In the genomic region with DNA sequence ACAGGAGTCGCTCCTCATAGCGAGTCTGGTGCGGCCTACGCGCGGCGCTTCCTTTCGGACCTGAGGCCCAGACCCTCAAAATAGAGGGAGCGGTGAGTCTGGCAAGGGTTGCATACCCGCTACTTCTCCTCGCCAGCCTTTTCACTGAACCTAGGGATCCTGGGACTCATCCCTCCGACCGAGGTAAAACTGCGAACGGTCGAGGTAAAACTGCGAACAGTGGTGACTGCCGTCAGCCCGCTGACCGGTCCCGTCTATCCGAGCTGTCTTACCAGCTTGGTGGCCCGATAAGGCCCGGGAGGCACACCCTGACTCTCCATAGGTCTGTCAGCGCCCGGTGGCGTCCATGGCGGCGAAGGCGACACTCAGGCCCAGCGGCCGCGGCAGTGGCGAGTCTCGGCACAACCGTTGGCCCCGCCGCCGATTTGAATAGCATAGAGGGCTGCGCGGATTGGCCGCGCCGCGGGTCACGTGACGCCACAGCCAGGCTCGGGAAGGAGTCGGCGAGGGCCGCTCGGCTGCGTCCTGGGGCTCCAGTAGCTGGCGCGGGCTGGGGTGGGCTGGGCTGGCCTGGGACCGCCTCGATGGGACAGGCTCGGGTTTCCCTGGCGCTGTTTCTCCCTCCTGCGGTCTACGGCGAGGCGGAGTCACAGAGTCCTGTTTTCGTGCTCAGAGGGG, we compare ENCODE assay signal across 1 cellular context.
A peak's percentile ranks its signal among the peaks of the same experiment; 100 is the strongest.
TF ChIP-seq lines count a peak whose summit lies in the region.

A gene with protein sequence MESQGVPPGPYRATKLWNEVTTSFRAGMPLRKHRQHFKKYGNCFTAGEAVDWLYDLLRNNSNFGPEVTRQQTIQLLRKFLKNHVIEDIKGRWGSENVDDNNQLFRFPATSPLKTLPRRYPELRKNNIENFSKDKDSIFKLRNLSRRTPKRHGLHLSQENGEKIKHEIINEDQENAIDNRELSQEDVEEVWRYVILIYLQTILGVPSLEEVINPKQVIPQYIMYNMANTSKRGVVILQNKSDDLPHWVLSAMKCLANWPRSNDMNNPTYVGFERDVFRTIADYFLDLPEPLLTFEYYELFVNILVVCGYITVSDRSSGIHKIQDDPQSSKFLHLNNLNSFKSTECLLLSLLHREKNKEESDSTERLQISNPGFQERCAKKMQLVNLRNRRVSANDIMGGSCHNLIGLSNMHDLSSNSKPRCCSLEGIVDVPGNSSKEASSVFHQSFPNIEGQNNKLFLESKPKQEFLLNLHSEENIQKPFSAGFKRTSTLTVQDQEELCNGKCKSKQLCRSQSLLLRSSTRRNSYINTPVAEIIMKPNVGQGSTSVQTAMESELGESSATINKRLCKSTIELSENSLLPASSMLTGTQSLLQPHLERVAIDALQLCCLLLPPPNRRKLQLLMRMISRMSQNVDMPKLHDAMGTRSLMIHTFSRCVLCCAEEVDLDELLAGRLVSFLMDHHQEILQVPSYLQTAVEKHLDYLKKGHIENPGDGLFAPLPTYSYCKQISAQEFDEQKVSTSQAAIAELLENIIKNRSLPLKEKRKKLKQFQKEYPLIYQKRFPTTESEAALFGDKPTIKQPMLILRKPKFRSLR (minus strand): TSS at position 403 of the 678 bp plus-strand sequence. CDS start 83 bp downstream, at position 320.

TF ChIP-seq in HepG2, 621 proteins besides CTCF, POLR2A, EP300 and RAD21 (continued from another document and continues in another):
- TF ChIP-seq, protein P1, sequence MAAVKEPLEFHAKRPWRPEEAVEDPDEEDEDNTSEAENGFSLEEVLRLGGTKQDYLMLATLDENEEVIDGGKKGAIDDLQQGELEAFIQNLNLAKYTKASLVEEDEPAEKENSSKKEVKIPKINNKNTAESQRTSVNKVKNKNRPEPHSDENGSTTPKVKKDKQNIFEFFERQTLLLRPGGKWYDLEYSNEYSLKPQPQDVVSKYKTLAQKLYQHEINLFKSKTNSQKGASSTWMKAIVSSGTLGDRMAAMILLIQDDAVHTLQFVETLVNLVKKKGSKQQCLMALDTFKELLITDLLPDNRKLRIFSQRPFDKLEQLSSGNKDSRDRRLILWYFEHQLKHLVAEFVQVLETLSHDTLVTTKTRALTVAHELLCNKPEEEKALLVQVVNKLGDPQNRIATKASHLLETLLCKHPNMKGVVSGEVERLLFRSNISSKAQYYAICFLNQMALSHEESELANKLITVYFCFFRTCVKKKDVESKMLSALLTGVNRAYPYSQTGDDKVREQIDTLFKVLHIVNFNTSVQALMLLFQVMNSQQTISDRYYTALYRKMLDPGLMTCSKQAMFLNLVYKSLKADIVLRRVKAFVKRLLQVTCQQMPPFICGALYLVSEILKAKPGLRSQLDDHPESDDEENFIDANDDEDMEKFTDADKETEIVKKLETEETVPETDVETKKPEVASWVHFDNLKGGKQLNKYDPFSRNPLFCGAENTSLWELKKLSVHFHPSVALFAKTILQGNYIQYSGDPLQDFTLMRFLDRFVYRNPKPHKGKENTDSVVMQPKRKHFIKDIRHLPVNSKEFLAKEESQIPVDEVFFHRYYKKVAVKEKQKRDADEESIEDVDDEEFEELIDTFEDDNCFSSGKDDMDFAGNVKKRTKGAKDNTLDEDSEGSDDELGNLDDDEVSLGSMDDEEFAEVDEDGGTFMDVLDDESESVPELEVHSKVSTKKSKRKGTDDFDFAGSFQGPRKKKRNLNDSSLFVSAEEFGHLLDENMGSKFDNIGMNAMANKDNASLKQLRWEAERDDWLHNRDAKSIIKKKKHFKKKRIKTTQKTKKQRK (IDR thresholded peaks at IDR 0.05; ENCODE audit: low read length), result no peak
- peak; percentile 86; the same call in 1 of the 2 replicates for TF ChIP-seq ZNF572 (CRISPR knock-in tag; IDR thresholded peaks at IDR 0.05)
- TF ChIP-seq, protein P2, sequence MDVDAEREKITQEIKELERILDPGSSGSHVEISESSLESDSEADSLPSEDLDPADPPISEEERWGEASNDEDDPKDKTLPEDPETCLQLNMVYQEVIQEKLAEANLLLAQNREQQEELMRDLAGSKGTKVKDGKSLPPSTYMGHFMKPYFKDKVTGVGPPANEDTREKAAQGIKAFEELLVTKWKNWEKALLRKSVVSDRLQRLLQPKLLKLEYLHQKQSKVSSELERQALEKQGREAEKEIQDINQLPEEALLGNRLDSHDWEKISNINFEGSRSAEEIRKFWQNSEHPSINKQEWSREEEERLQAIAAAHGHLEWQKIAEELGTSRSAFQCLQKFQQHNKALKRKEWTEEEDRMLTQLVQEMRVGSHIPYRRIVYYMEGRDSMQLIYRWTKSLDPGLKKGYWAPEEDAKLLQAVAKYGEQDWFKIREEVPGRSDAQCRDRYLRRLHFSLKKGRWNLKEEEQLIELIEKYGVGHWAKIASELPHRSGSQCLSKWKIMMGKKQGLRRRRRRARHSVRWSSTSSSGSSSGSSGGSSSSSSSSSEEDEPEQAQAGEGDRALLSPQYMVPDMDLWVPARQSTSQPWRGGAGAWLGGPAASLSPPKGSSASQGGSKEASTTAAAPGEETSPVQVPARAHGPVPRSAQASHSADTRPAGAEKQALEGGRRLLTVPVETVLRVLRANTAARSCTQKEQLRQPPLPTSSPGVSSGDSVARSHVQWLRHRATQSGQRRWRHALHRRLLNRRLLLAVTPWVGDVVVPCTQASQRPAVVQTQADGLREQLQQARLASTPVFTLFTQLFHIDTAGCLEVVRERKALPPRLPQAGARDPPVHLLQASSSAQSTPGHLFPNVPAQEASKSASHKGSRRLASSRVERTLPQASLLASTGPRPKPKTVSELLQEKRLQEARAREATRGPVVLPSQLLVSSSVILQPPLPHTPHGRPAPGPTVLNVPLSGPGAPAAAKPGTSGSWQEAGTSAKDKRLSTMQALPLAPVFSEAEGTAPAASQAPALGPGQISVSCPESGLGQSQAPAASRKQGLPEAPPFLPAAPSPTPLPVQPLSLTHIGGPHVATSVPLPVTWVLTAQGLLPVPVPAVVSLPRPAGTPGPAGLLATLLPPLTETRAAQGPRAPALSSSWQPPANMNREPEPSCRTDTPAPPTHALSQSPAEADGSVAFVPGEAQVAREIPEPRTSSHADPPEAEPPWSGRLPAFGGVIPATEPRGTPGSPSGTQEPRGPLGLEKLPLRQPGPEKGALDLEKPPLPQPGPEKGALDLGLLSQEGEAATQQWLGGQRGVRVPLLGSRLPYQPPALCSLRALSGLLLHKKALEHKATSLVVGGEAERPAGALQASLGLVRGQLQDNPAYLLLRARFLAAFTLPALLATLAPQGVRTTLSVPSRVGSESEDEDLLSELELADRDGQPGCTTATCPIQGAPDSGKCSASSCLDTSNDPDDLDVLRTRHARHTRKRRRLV (CRISPR knock-in tag; IDR thresholded peaks at IDR 0.05), result no peak
- no peak for TF ChIP-seq ZBTB3 (CRISPR knock-in tag; IDR thresholded peaks at IDR 0.05; ENCODE audit: borderline replicate concordance, low read depth)
- TF ChIP-seq RBM22 (optimal IDR thresholded peaks at IDR 0.05; ENCODE audit: low read length), result no peak
- TF ChIP-seq, protein P3, sequence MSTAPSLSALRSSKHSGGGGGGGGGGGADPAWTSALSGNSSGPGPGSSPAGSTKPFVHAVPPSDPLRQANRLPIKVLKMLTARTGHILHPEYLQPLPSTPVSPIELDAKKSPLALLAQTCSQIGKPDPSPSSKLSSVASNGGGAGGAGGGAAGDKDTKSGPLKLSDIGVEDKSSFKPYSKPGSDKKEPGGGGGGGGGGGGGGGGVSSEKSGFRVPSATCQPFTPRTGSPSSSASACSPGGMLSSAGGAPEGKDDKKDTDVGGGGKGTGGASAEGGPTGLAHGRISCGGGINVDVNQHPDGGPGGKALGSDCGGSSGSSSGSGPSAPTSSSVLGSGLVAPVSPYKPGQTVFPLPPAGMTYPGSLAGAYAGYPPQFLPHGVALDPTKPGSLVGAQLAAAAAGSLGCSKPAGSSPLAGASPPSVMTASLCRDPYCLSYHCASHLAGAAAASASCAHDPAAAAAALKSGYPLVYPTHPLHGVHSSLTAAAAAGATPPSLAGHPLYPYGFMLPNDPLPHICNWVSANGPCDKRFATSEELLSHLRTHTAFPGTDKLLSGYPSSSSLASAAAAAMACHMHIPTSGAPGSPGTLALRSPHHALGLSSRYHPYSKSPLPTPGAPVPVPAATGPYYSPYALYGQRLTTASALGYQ (CRISPR knock-in tag; IDR thresholded peaks at IDR 0.05), result no peak
- peak; percentile 100 for TF ChIP-seq ZMYM4 (CRISPR knock-in tag; IDR thresholded peaks at IDR 0.05)
- TF ChIP-seq, protein P4, sequence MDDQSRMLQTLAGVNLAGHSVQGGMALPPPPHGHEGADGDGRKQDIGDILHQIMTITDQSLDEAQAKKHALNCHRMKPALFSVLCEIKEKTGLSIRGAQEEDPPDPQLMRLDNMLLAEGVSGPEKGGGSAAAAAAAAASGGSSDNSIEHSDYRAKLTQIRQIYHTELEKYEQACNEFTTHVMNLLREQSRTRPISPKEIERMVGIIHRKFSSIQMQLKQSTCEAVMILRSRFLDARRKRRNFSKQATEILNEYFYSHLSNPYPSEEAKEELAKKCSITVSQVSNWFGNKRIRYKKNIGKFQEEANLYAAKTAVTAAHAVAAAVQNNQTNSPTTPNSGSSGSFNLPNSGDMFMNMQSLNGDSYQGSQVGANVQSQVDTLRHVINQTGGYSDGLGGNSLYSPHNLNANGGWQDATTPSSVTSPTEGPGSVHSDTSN (CRISPR knock-in tag; IDR thresholded peaks at IDR 0.05; ENCODE audit: borderline replicate concordance), result no peak
- TF ChIP-seq, protein P5, sequence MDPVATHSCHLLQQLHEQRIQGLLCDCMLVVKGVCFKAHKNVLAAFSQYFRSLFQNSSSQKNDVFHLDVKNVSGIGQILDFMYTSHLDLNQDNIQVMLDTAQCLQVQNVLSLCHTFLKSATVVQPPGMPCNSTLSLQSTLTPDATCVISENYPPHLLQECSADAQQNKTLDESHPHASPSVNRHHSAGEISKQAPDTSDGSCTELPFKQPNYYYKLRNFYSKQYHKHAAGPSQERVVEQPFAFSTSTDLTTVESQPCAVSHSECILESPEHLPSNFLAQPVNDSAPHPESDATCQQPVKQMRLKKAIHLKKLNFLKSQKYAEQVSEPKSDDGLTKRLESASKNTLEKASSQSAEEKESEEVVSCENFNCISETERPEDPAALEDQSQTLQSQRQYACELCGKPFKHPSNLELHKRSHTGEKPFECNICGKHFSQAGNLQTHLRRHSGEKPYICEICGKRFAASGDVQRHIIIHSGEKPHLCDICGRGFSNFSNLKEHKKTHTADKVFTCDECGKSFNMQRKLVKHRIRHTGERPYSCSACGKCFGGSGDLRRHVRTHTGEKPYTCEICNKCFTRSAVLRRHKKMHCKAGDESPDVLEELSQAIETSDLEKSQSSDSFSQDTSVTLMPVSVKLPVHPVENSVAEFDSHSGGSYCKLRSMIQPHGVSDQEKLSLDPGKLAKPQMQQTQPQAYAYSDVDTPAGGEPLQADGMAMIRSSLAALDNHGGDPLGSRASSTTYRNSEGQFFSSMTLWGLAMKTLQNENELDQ (CRISPR knock-in tag; IDR thresholded peaks at IDR 0.05; ENCODE audit: borderline replicate concordance), result no peak
- TF ChIP-seq NCOA2 (CRISPR knock-in tag; IDR thresholded peaks at IDR 0.05), result no peak
- TF ChIP-seq, protein P6, sequence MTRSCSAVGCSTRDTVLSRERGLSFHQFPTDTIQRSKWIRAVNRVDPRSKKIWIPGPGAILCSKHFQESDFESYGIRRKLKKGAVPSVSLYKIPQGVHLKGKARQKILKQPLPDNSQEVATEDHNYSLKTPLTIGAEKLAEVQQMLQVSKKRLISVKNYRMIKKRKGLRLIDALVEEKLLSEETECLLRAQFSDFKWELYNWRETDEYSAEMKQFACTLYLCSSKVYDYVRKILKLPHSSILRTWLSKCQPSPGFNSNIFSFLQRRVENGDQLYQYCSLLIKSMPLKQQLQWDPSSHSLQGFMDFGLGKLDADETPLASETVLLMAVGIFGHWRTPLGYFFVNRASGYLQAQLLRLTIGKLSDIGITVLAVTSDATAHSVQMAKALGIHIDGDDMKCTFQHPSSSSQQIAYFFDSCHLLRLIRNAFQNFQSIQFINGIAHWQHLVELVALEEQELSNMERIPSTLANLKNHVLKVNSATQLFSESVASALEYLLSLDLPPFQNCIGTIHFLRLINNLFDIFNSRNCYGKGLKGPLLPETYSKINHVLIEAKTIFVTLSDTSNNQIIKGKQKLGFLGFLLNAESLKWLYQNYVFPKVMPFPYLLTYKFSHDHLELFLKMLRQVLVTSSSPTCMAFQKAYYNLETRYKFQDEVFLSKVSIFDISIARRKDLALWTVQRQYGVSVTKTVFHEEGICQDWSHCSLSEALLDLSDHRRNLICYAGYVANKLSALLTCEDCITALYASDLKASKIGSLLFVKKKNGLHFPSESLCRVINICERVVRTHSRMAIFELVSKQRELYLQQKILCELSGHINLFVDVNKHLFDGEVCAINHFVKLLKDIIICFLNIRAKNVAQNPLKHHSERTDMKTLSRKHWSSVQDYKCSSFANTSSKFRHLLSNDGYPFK (CRISPR knock-in tag; IDR thresholded peaks at IDR 0.05; ENCODE audit: borderline replicate concordance), result peak; percentile 57; the same call in 1 of the 2 replicates
- TF ChIP-seq ZEB1 (IDR thresholded peaks at IDR 0.05; ENCODE audit: insufficient replicate concordance, low read depth), result no peak
- TF ChIP-seq MIER3 (CRISPR knock-in tag; IDR thresholded peaks at IDR 0.05; ENCODE audit: borderline replicate concordance), result no peak
- no peak for TF ChIP-seq ZKSCAN5 (CRISPR knock-in tag; IDR thresholded peaks at IDR 0.05)
- TF ChIP-seq SRSF1 (optimal IDR thresholded peaks at IDR 0.05; ENCODE audit: low read depth, low read length), result no peak
- TF ChIP-seq ZNF549 (CRISPR knock-in tag; IDR thresholded peaks at IDR 0.05), result no peak
- TF ChIP-seq SYNCRIP (IDR thresholded peaks at IDR 0.05; ENCODE audit: insufficient read depth, low read depth, low read length), result no peak
- TF ChIP-seq, protein P7, sequence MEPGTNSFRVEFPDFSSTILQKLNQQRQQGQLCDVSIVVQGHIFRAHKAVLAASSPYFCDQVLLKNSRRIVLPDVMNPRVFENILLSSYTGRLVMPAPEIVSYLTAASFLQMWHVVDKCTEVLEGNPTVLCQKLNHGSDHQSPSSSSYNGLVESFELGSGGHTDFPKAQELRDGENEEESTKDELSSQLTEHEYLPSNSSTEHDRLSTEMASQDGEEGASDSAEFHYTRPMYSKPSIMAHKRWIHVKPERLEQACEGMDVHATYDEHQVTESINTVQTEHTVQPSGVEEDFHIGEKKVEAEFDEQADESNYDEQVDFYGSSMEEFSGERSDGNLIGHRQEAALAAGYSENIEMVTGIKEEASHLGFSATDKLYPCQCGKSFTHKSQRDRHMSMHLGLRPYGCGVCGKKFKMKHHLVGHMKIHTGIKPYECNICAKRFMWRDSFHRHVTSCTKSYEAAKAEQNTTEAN (CRISPR knock-in tag; conservative IDR thresholded peaks at IDR 0.05), result no peak
- TF ChIP-seq, protein P8, sequence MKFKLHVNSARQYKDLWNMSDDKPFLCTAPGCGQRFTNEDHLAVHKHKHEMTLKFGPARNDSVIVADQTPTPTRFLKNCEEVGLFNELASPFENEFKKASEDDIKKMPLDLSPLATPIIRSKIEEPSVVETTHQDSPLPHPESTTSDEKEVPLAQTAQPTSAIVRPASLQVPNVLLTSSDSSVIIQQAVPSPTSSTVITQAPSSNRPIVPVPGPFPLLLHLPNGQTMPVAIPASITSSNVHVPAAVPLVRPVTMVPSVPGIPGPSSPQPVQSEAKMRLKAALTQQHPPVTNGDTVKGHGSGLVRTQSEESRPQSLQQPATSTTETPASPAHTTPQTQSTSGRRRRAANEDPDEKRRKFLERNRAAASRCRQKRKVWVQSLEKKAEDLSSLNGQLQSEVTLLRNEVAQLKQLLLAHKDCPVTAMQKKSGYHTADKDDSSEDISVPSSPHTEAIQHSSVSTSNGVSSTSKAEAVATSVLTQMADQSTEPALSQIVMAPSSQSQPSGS (CRISPR knock-in tag; IDR thresholded peaks at IDR 0.05), result no peak
- peak; percentile 45 for TF ChIP-seq DR1 (CRISPR knock-in tag; IDR thresholded peaks at IDR 0.05)
- TF ChIP-seq, protein P9, sequence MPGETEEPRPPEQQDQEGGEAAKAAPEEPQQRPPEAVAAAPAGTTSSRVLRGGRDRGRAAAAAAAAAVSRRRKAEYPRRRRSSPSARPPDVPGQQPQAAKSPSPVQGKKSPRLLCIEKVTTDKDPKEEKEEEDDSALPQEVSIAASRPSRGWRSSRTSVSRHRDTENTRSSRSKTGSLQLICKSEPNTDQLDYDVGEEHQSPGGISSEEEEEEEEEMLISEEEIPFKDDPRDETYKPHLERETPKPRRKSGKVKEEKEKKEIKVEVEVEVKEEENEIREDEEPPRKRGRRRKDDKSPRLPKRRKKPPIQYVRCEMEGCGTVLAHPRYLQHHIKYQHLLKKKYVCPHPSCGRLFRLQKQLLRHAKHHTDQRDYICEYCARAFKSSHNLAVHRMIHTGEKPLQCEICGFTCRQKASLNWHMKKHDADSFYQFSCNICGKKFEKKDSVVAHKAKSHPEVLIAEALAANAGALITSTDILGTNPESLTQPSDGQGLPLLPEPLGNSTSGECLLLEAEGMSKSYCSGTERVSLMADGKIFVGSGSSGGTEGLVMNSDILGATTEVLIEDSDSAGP (CRISPR knock-in tag; IDR thresholded peaks at IDR 0.05; ENCODE audit: borderline replicate concordance), result peak; percentile 90
